ENCODE assay signal across 8 cellular contexts in the genomic region with DNA sequence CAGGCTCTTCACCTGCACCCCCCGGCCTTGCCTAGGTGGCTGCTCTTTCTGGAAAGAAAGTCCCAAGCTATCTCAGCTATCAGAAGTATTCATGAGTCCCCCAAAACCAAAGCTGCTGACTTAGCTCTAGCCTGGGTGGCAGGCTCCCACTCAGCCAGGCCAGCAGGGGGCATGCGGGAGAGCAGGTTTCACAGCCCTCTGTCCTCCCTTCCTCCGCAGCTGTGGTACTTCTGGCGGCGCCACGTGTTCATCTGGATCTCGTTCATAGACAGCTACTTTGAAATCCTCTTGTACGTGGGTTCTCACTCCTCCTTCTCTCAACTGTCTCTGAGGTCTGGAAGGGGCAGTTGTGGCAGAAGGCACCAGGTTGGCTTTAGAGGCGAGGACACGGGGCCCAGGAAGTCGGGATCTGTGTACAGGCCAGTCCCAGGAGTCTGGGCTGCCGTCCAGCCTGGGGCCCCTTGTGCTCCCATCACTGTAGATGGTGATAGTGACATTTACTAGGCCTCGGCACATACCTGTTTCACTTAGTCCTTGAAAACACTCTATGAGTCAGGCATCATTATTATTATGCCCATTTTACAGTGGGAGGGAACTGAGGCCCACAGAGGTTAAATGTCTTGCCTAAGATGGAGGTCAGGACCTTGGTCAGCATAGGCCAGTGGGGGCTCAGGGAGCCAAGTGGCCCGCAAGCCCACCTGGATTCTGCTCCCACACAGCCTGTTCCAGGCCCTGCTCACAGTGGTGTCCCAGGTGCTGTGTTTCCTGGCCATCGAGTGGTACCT. TPM values are rescaled to one million over a fixed set of nuclear protein-coding genes. Genes with fewer than 3 reads are reported as not detected.
DNase-seq lines count a peak whose midpoint lies in the region; ATAC-seq, FAIRE-seq and TF ChIP-seq lines count a peak whose summit lies in the region.

No MANE protein-coding gene starts in this region.

- H3K27ac ChIP-seq in Panc1 (ENCODE audit: low read length) (no peak overlapping the region), K562 (ENCODE audit: extremely low read depth, low read depth, low read length) (peak overlapping the region; percentile 23; the same call in 2 of the 3 replicates), liver (ENCODE audit: low read depth in 1 of 2, low read length in 2 of 2) (no peak overlapping the region), substantia nigra (ENCODE audit: low read depth, low read length, poor library complexity, severe bottlenecking) (no peak overlapping the region)

- peak; percentile 14 to 35; a peak in 2 of 4 replicates for TF ChIP-seq RAD21 in K562 (CRISPR knock-in tag; conservative IDR thresholded peaks at IDR 0.05 in 1 of 2, IDR thresholded peaks at IDR 0.05 in 1 of 2)
- TF ChIP-seq RAD21 in liver (IDR thresholded peaks at IDR 0.05): peak in 1 of 2 donors; percentile 78

- TF ChIP-seq POLR2A in K562 (conservative IDR thresholded peaks at IDR 0.05): no peak

- intact Hi-C loops in Panc1 (cut with micrococcal nuclease; ENCODE audit: unreplicated experiment): no loop called here
- intact Hi-C loops in K562 (cut with micrococcal nuclease): no loop called here

- 47% methylated on average over 12 of the region's 15 CpGs for WGBS in K562 (ENCODE audit: insufficient coverage, low coverage, missing lambda C conversion rate)
- 73% methylated on average over 15 of the region's 15 CpGs for WGBS in liver

- ATAC-seq in Panc1 (peak; percentile 80), K562 (peak; percentile 95), GM19455 (IDR thresholded peaks at IDR 0.05; ENCODE audit: unreplicated experiment) (no peak)

- no peaks in the 10 kb centered on the region for H3K36me3 ChIP-seq in Panc1 (ENCODE audit: control insufficient read depth, insufficient read depth, low read length)
- H3K36me3 ChIP-seq in K562 (ENCODE audit: control insufficient read depth, insufficient read depth, low read length): peaks cover 54% of the 10 kb centered on the region; the same call in 2 of the 3 replicates
- H3K36me3 ChIP-seq in liver (ENCODE audit: control insufficient read depth in 4 of 4, insufficient read depth in 3 of 4, low read depth in 1 of 4, low read length in 3 of 4): peaks cover 0 to 2% (median under 1%) of the 10 kb centered on the region in 4 donors

- peak; percentile 20 for DNase-seq in activated gamma-delta T cell treated with Interleukin-2 at 50 U/mL for 16 hours
- DNase-seq in activated gamma-delta T cell (lab: John Stamatoyannopoulos, UW): no peak
- no peak for DNase-seq in Panc1 (ENCODE audit: low read depth, low spot score)
- DNase-seq in K562 (ENCODE audit: extremely low read depth in 1 of 4, low spot score in 3 of 4): peak; percentile 66 to 74 (median 69)
- DNase-seq in substantia nigra (lab: John Stamatoyannopoulos, UW): peak in 32 of 49 donors; percentile 8 to 68 (median 38)
- no peak for DNase-seq in glomerular visceral epithelial cell (ENCODE audit: extremely low spot score)

- no peak overlapping the region for H3K4me3 ChIP-seq in Panc1 (ENCODE audit: low read depth in 2 of 2, low read length in 2 of 2)
- H3K4me3 ChIP-seq in K562: no peak overlapping the region
- no peak overlapping the region for H3K4me3 ChIP-seq in liver (ENCODE audit: low read depth in 1 of 3, low read length in 3 of 3)

- no peaks in the 10 kb centered on the region; the same call in 2 of the 3 replicates for H3K79me2 ChIP-seq in K562 (ENCODE audit: control insufficient read depth, insufficient read depth, low read length)

- TF ChIP-seq EP300 in K562 (IDR thresholded peaks at IDR 0.05; ENCODE audit: low read length): no peak

- TF ChIP-seq CTCF in Panc1 (IDR thresholded peaks at IDR 0.05) (peak; percentile 85; the same call in 1 of the 2 replicates), K562 (IDR thresholded peaks at IDR 0.05 in 2 of 3, conservative IDR thresholded peaks at IDR 0.05 in 1 of 3; ENCODE audit: insufficient read depth in 2 of 3, low read depth in 1 of 3, low read length in 3 of 3) (peak; percentile 68 to 77 (median 76)), liver (IDR thresholded peaks at IDR 0.05; ENCODE audit: low read depth, low read length, missing input control) (peak; percentile 61)

- CTCF ChIA-PET in Panc1 (lab: Charles Lee) (interaction anchor here (1.0 to 1.5 kb wide), 3 partner anchors 10 to 93 kb away, joined by 3 to 6 read pairs (median 3); no protein-coding TSS in a partner anchor), K562 (lab: Yijun Ruan, JAX; ENCODE audit: low intra/inter-chr PET ratio) (no interaction called here)

- in situ Hi-C loops in Panc1 (cut with HindIII; ENCODE audit: low pct_unique_long_range_greater_than_20kb, low sequenced_read_pairs) (no loop called here), K562 (cut with MboI) (no loop called here)

- POLR2A ChIA-PET in Panc1 (lab: Charles Lee): no interaction called here
- POLR2A ChIA-PET in K562 (lab: Yijun Ruan, JAX): interaction anchor here (0.6 to 2.3 kb wide), 5 partner anchors 9 to 1078 kb away, joined by 3 to 26 read pairs (median 4); a partner anchor contains a TSS

- FAIRE-seq in K562 (lab: Jason Lieb, UNC): peak; percentile 86

- no peaks in the 10 kb centered on the region for H3K27me3 ChIP-seq in Panc1 (ENCODE audit: control insufficient read depth, insufficient read depth, low read length)
- no peaks in the 10 kb centered on the region for H3K27me3 ChIP-seq in K562 (ENCODE audit: control insufficient read depth in 2 of 2, insufficient read depth in 2 of 2, low read length in 2 of 2)
- no peaks in the 10 kb centered on the region for H3K27me3 ChIP-seq in liver (ENCODE audit: control insufficient read depth in 4 of 4, insufficient read depth in 4 of 4, low read length in 3 of 4)

- BruUV-seq in Panc1 (replicated peaks; lab: Mats Ljungman, UMichigan) (no TSS peak), K562 (replicated peaks; lab: Mats Ljungman, UMichigan) (no TSS peak)

- no peak overlapping the region for H3K4me2 ChIP-seq in K562 (ENCODE audit: insufficient read depth, low read length)

- H2AFZ ChIP-seq in K562 (ENCODE audit: low read depth, low read length): peak overlapping the region; percentile 71

- no peaks in the 10 kb centered on the region for H4K20me1 ChIP-seq in K562 (replicated peaks; ENCODE audit: control insufficient read depth, insufficient read depth, low read length)

- H3K9ac ChIP-seq in K562 (ENCODE audit: insufficient read depth in 1 of 2, low read depth in 2 of 2, low read length in 2 of 2) (peak overlapping the region in 1 of 2 experiments; percentile 36; a peak in 2 of 4 replicates), liver (ENCODE audit: low read depth in 1 of 2, low read length in 2 of 2) (no peak overlapping the region)

- H3K9me3 ChIP-seq in Panc1 (ENCODE audit: control insufficient read depth, insufficient read depth, low read depth, low read length): no peaks in the 10 kb centered on the region
- no peaks in the 10 kb centered on the region for H3K9me3 ChIP-seq in K562 (replicated peaks; ENCODE audit: control insufficient read depth, insufficient read depth, low read depth, low read length)
- H3K9me3 ChIP-seq in liver (ENCODE audit: control insufficient read depth in 4 of 4, low read length in 3 of 4): no peaks in the 10 kb centered on the region

- H3K4me1 ChIP-seq in Panc1 (ENCODE audit: control insufficient read depth, insufficient read depth, low read length): no peaks in the 10 kb centered on the region
- peaks cover 3 to 6% of the 10 kb centered on the region in 2 experiments; a peak in 3 of 5 replicates for H3K4me1 ChIP-seq in K562 (replicated peaks in 1 of 2; ENCODE audit: control insufficient read depth in 2 of 2, insufficient read depth in 2 of 2, low read length in 2 of 2)
- peaks cover 0 to 5% (median 0%) of the 10 kb centered on the region in 4 donors for H3K4me1 ChIP-seq in liver (ENCODE audit: control insufficient read depth in 4 of 4, insufficient read depth in 4 of 4, low read length in 3 of 4)

- no peaks in the 10 kb centered on the region for H3K9me1 ChIP-seq in K562 (ENCODE audit: control insufficient read depth, insufficient read depth, low read length)

RNA-seq across cellular contexts. Expression of a gene that starts 12.9 kb away (rescaled TPM):
- 34.9 TPM for total RNA-seq in Panc1 (2021; ENCODE audit: unreplicated experiment)
- polyA plus RNA-seq in Panc1 (2012; ENCODE audit: insufficient read length): 50.8 TPM
- total RNA-seq in K562 (2011; cell fraction: chromatin; rRNA removed; ENCODE audit: low replicate concordance): 66.3 and 211 TPM in 2 replicates
- total RNA-seq in K562 (2011; cell fraction: nucleolus; rRNA removed): 185 and 234 TPM in 2 replicates
- 108 and 114 TPM in 2 replicates for total RNA-seq in K562 (2011; cell fraction: nucleoplasm; rRNA removed)
- 43.5 and 51.6 TPM in 2 replicates for total RNA-seq in K562 (2014; rRNA removed)
- 24.1 and 30.3 TPM in 2 replicates for total RNA-seq in K562 (2014; rRNA removed; fragmentation: Illumina TruSeq; extraction: Trizol)
- total RNA-seq in K562 (2015; rRNA removed; fragmentation: Illumina TruSeq; extraction: Trizol): 28.6 and 31.9 TPM in 2 replicates
- 93.6 and 97.5 TPM in 2 replicates for total RNA-seq in K562 (2021)
- 37.5 and 60.1 TPM in 2 replicates for polyA plus RNA-seq in K562 (2011; rRNA removed)
- 43.3 and 57.1 TPM in 2 replicates for polyA plus RNA-seq in K562 (2011; cell fraction: cytosol; rRNA removed)
- polyA plus RNA-seq in K562 (2011; cell fraction: nucleus; rRNA removed): 61.7 and 85.4 TPM in 2 replicates
- 83.6 and 173 TPM in 2 replicates for polyA plus RNA-seq in K562 (2012)
- polyA plus RNA-seq in K562 (2014; fragmentation: Illumina TruSeq; extraction: Trizol): 29.6 and 39.7 TPM in 2 replicates
- 10 to 100 TPM in 1 of 2 experiments, 1 to 10 TPM in 1; 10.0 to 15.6 TPM for polyA plus RNA-seq in K562 (2014; fragmentation: Nextera tagmentation; extraction: Ambion mirVana)
- polyA plus RNA-seq in K562 (2014; rRNA removed): 33.7 and 42.0 TPM in 2 replicates
- polyA minus RNA-seq in K562 (2011; rRNA and poly(A)+ RNA removed): 43.0 and 43.3 TPM in 2 replicates
- 86.4 and 94.1 TPM in 2 replicates for polyA minus RNA-seq in K562 (2011; cell fraction: cytosol; rRNA and poly(A)+ RNA removed)
- 27.1 and 30.0 TPM in 2 replicates for polyA minus RNA-seq in K562 (2011; cell fraction: nucleus; rRNA and poly(A)+ RNA removed)
- total RNA-seq in liver: 1 to 10 TPM; 5.6 to 9.3 TPM
- 1 to 10 TPM; 2.9 to 3.5 TPM for polyA plus RNA-seq in liver

RNA-seq across cellular contexts. Expression of a gene that starts 47.4 kb away (rescaled TPM):
- total RNA-seq in Panc1 (2021; ENCODE audit: unreplicated experiment) (1,654 TPM), K562 (2014; rRNA removed) (2,054 and 2,801 TPM in 2 replicates), K562 (2014; rRNA removed; fragmentation: Illumina TruSeq; extraction: Trizol) (1,199 and 1,477 TPM in 2 replicates), K562 (2015; rRNA removed; fragmentation: Illumina TruSeq; extraction: Trizol) (1,630 and 1,692 TPM in 2 replicates), K562 (2021) (1,581 and 1,675 TPM in 2 replicates), liver (1,000 to 10,000 TPM; 1,190 to 3,673 TPM)
- 2,068 TPM for polyA plus RNA-seq in Panc1 (2012; ENCODE audit: insufficient read length)
- 132 and 247 TPM in 2 replicates for total RNA-seq in K562 (2011; cell fraction: chromatin; rRNA removed; ENCODE audit: low replicate concordance)
- total RNA-seq in K562 (2011; cell fraction: nucleolus; rRNA removed): 377 and 399 TPM in 2 replicates
- 354 and 382 TPM in 2 replicates for total RNA-seq in K562 (2011; cell fraction: nucleoplasm; rRNA removed)
- polyA plus RNA-seq in K562 (2011; rRNA removed) (1,069 and 1,272 TPM in 2 replicates), K562 (2014; fragmentation: Illumina TruSeq; extraction: Trizol) (1,681 and 1,922 TPM in 2 replicates), K562 (2014; fragmentation: Nextera tagmentation; extraction: Ambion mirVana) (1,000 to 10,000 TPM; 3,942 to 4,143 TPM), K562 (2014; rRNA removed) (1,696 and 2,000 TPM in 2 replicates), liver (1,000 to 10,000 TPM; 1,427 to 1,518 TPM)
- polyA plus RNA-seq in K562 (2011; cell fraction: cytosol; rRNA removed): 1,564 and 2,005 TPM in 2 replicates
- polyA plus RNA-seq in K562 (2011; cell fraction: nucleus; rRNA removed): 726 and 879 TPM in 2 replicates
- 2,693 and 3,124 TPM in 2 replicates for polyA plus RNA-seq in K562 (2012)
- 966 and 1,497 TPM in 2 replicates for polyA minus RNA-seq in K562 (2011; rRNA and poly(A)+ RNA removed)
- 625 and 785 TPM in 2 replicates for polyA minus RNA-seq in K562 (2011; cell fraction: cytosol; rRNA and poly(A)+ RNA removed)
- 116 and 251 TPM in 2 replicates for polyA minus RNA-seq in K562 (2011; cell fraction: nucleus; rRNA and poly(A)+ RNA removed)

Comparison
In these comparisons a context has a peak if more than half of its experiments do, and no peak if none do; other contexts are left out.
1. DNase-seq: peak in activated gamma-delta T cell treated with Interleukin-2 at 50 U/mL for 16 hours (single experiment), K562 (4 of 4) and substantia nigra (32 of 49); none in activated gamma-delta T cell (single experiment), Panc1 (single experiment) and glomerular visceral epithelial cell (single experiment).
2. Peak in every context shown above with its lines, with median percentiles within 50 percentile points of each other: CTCF ChIP-seq.